ENCODE assay signal across 8 cellular contexts in genomic region chr19:34733826-34734600, GRCh38. TPM values are rescaled to one million over a fixed set of nuclear protein-coding genes. Genes with fewer than 3 reads are reported as not detected.
A peak's percentile ranks its signal among the peaks of the same experiment; 100 is the strongest.
DNase-seq lines count a peak whose midpoint lies in the region; ATAC-seq and TF ChIP-seq lines count a peak whose summit lies in the region.

ZNF181 (plus strand) TSS chr19:34734243; CDS start chr19:34735038, 795 bp downstream.

- peak within 1 kb of the TSS; percentile 90 to 94 (median 93) for H3K27ac ChIP-seq in Peyer's patch
- peak within 1 kb of the TSS; percentile 99 for H3K27ac ChIP-seq in fibroblast of lung (ENCODE audit: insufficient read depth, low read length)

- H3K4me1 Mint-ChIP-seq in activated T-helper 1 cell treated with anti-CD3 and anti-CD28 coated beads, Interleukin-12 subunit alpha, Interleukin-12 subunit beta, Interleukin-2, Interleukin-4 antibody, amounts not matched to agents 30 ng/mL and 10 ng/mL and 1 ng/mL, durations not matched to agents 14 hours and 24 hours and 36 hours (ENCODE audit: low read depth) = peaks cover 24% of the 10 kb centered on the region
- H3K4me1 Mint-ChIP-seq in naive thymus-derived CD8-positive, alpha-beta T cell = peaks cover 15 to 34% (median 31%) of the 10 kb centered on the region in 4 donors
- peaks cover 12 to 23% of the 10 kb centered on the region in 2 donors for H3K4me1 Mint-ChIP-seq in stimulated activated naive B cell treated with anti-CD40 and anti-IgM and Interleukin-4, amounts not matched to agents 10 μg/mL and 1 μg/mL and 100 μg/mL, for 72 hours

- peak; percentile 62 to 63 for TF ChIP-seq POLR2A in Peyer's patch (IDR thresholded peaks at IDR 0.05)

- TF ChIP-seq CTCF in Peyer's patch (IDR thresholded peaks at IDR 0.05) (no peak), fibroblast of lung (conservative IDR thresholded peaks at IDR 0.05 in 1 of 2, IDR thresholded peaks at IDR 0.05 in 1 of 2; ENCODE audit: low read depth in 1 of 2, low read length in 2 of 2) (no peak)

- H3K9ac ChIP-seq in fibroblast of lung (ENCODE audit: insufficient read depth, low read length) = peak within 1 kb of the TSS; percentile 97

- POLR2A ChIA-PET in naive thymus-derived CD8-positive, alpha-beta T cell (lab: Charles Lee) = interaction anchor here (0.9 to 2.2 kb wide), 6 partner anchors 37 to 1385 kb away, joined by 3 to 20 read pairs (median 4); partner anchors contain the start of genes SCGB2B2, ZNF302 and ZNF792

- peaks cover 0 to 24% (median 8%) of the 10 kb centered on the region in 4 donors for H3K4me1 ChIP-seq in Peyer's patch
- peaks cover 4% of the 10 kb centered on the region for H3K4me1 ChIP-seq in fibroblast of lung (ENCODE audit: control insufficient read depth, extremely low read depth, insufficient read depth, low read length)

- DNase-seq in DMS79 (lab: John Stamatoyannopoulos, UW) (peak; percentile 84), KG1 (lab: John Stamatoyannopoulos, UW) (peak; percentile 76), Peyer's patch (peak; percentile 85 to 94 (median 91)), fibroblast of lung (ENCODE audit: low read depth in 2 of 2) (peak; percentile 91)
- DNase-seq in activated T-helper 1 cell treated with anti-CD3 and anti-CD28 coated beads, Interleukin-12 subunit alpha, Interleukin-12 subunit beta, Interleukin-2, Interleukin-4 antibody, amounts not matched to agents 30 ng/mL and 10 ng/mL and 1 ng/mL, durations not matched to agents 14 hours and 24 hours and 36 hours (ENCODE audit: low spot score) = peak; percentile 72
- DNase-seq in naive thymus-derived CD8-positive, alpha-beta T cell = peak; percentile 58 to 89 (median 80)
- peak; percentile 82 for DNase-seq in stimulated activated naive B cell treated with anti-CD40 and anti-IgM and Interleukin-4, amounts not matched to agents 10 μg/mL and 1 μg/mL and 100 μg/mL, for 72 hours

- H4K20me1 ChIP-seq in fibroblast of lung (ENCODE audit: control insufficient read depth, extremely low read depth, insufficient read depth, low read length) = no peaks in the 10 kb centered on the region

- H3K36me3 Mint-ChIP-seq in activated T-helper 1 cell treated with anti-CD3 and anti-CD28 coated beads, Interleukin-12 subunit alpha, Interleukin-12 subunit beta, Interleukin-2, Interleukin-4 antibody, amounts not matched to agents 30 ng/mL and 10 ng/mL and 1 ng/mL, durations not matched to agents 14 hours and 24 hours and 36 hours (ENCODE audit: low read depth) = peaks cover 17% of the 10 kb centered on the region
- peaks cover 21 to 32% (median 28%) of the 10 kb centered on the region in 3 donors for H3K36me3 Mint-ChIP-seq in naive thymus-derived CD8-positive, alpha-beta T cell
- peaks cover 10 to 21% of the 10 kb centered on the region in 2 donors for H3K36me3 Mint-ChIP-seq in stimulated activated naive B cell treated with anti-CD40 and anti-IgM and Interleukin-4, amounts not matched to agents 10 μg/mL and 1 μg/mL and 100 μg/mL, for 72 hours

- peaks cover 22% of the 10 kb centered on the region for H3K9me3 Mint-ChIP-seq in activated T-helper 1 cell treated with anti-CD3 and anti-CD28 coated beads, Interleukin-12 subunit alpha, Interleukin-12 subunit beta, Interleukin-2, Interleukin-4 antibody, amounts not matched to agents 30 ng/mL and 10 ng/mL and 1 ng/mL, durations not matched to agents 14 hours and 24 hours and 36 hours
- H3K9me3 Mint-ChIP-seq in naive thymus-derived CD8-positive, alpha-beta T cell = peaks cover 2 to 37% (median 20%) of the 10 kb centered on the region in 9 donors
- peaks cover 0 to 9% of the 10 kb centered on the region in 2 donors for H3K9me3 Mint-ChIP-seq in stimulated activated naive B cell treated with anti-CD40 and anti-IgM and Interleukin-4, amounts not matched to agents 10 μg/mL and 1 μg/mL and 100 μg/mL, for 72 hours

- H3K27ac Mint-ChIP-seq in activated T-helper 1 cell treated with anti-CD3 and anti-CD28 coated beads, Interleukin-12 subunit alpha, Interleukin-12 subunit beta, Interleukin-2, Interleukin-4 antibody, amounts not matched to agents 30 ng/mL and 10 ng/mL and 1 ng/mL, durations not matched to agents 14 hours and 24 hours and 36 hours = peak within 1 kb of the TSS; percentile 95
- H3K27ac Mint-ChIP-seq in naive thymus-derived CD8-positive, alpha-beta T cell = peak within 1 kb of the TSS; percentile 89 to 100 (median 98)
- H3K27ac Mint-ChIP-seq in stimulated activated naive B cell treated with anti-CD40 and anti-IgM and Interleukin-4, amounts not matched to agents 10 μg/mL and 1 μg/mL and 100 μg/mL, for 72 hours = peak within 1 kb of the TSS; percentile 99

- H3K9me3 ChIP-seq in Peyer's patch (peaks cover 0 to 5% (median 0%) of the 10 kb centered on the region in 4 donors), fibroblast of lung (ENCODE audit: control insufficient read depth, insufficient read depth, low read depth, low read length) (no peaks in the 10 kb centered on the region)

- no peaks in the 10 kb centered on the region for H3K27me3 Mint-ChIP-seq in activated T-helper 1 cell treated with anti-CD3 and anti-CD28 coated beads, Interleukin-12 subunit alpha, Interleukin-12 subunit beta, Interleukin-2, Interleukin-4 antibody, amounts not matched to agents 30 ng/mL and 10 ng/mL and 1 ng/mL, durations not matched to agents 14 hours and 24 hours and 36 hours (ENCODE audit: insufficient read depth)
- H3K27me3 Mint-ChIP-seq in naive thymus-derived CD8-positive, alpha-beta T cell = peaks cover 0 to 4% (median 0%) of the 10 kb centered on the region in 5 donors
- H3K27me3 Mint-ChIP-seq in stimulated activated naive B cell treated with anti-CD40 and anti-IgM and Interleukin-4, amounts not matched to agents 10 μg/mL and 1 μg/mL and 100 μg/mL, for 72 hours = peaks cover 9 to 16% of the 10 kb centered on the region in 2 donors

- H3K36me3 ChIP-seq in Peyer's patch = peaks cover 0 to 27% (median 0%) of the 10 kb centered on the region in 3 donors
- H3K36me3 ChIP-seq in fibroblast of lung (ENCODE audit: control insufficient read depth, insufficient read depth, low read length) = peaks cover 5% of the 10 kb centered on the region

- intact Hi-C loops in activated T-helper 1 cell treated with anti-CD3 and anti-CD28 coated beads, Interleukin-12 subunit alpha, Interleukin-12 subunit beta, Interleukin-2, Interleukin-4 antibody, amounts not matched to agents 30 ng/mL and 10 ng/mL and 1 ng/mL, durations not matched to agents 14 hours and 24 hours and 36 hours (cut with micrococcal nuclease) = loop anchor here (1.0 to 10.0 kb wide), 4 partner anchors 39 to 1391 kb away; partner anchors contain the start of genes GRAMD1A, SCGB2B2, ZNF302 and ZNF599

- H3K4me2 ChIP-seq in fibroblast of lung (ENCODE audit: extremely low read depth, insufficient read depth, low read length) = peak within 1 kb of the TSS; percentile 96

- H3K27me3 ChIP-seq in Peyer's patch = no peaks in the 10 kb centered on the region
- H3K27me3 ChIP-seq in fibroblast of lung (ENCODE audit: control insufficient read depth, insufficient read depth, low read length) = no peaks in the 10 kb centered on the region

- H3K79me2 ChIP-seq in fibroblast of lung (ENCODE audit: control insufficient read depth, insufficient read depth, low read length) = no peaks in the 10 kb centered on the region

- peak within 1 kb of the TSS; percentile 92 for H3K4me3 Mint-ChIP-seq in activated T-helper 1 cell treated with anti-CD3 and anti-CD28 coated beads, Interleukin-12 subunit alpha, Interleukin-12 subunit beta, Interleukin-2, Interleukin-4 antibody, amounts not matched to agents 30 ng/mL and 10 ng/mL and 1 ng/mL, durations not matched to agents 14 hours and 24 hours and 36 hours
- H3K4me3 Mint-ChIP-seq in naive thymus-derived CD8-positive, alpha-beta T cell = peak within 1 kb of the TSS; percentile 87 to 99 (median 96)
- H3K4me3 Mint-ChIP-seq in stimulated activated naive B cell treated with anti-CD40 and anti-IgM and Interleukin-4, amounts not matched to agents 10 μg/mL and 1 μg/mL and 100 μg/mL, for 72 hours = peak within 1 kb of the TSS; percentile 91 to 99

- H2AFZ ChIP-seq in fibroblast of lung (ENCODE audit: low read length) = peak within 1 kb of the TSS; percentile 96

- H3K4me3 ChIP-seq in Peyer's patch (peak within 1 kb of the TSS; percentile 62 to 82 (median 72)), fibroblast of lung (replicated peaks in 1 of 4; ENCODE audit: control extremely low read depth in 1 of 4, insufficient read depth in 1 of 4, low read depth in 3 of 4, low read length in 4 of 4) (peak within 1 kb of the TSS; percentile 76 to 89 (median 84))

- ATAC-seq in GM21737 (IDR thresholded peaks at IDR 0.05; ENCODE audit: unreplicated experiment) = peak; percentile 71
- ATAC-seq in naive thymus-derived CD8-positive, alpha-beta T cell = peak; percentile 84 to 89
- ATAC-seq in stimulated activated naive B cell treated with anti-CD40 and anti-IgM and Interleukin-4, amounts not matched to agents 10 μg/mL and 1 μg/mL and 100 μg/mL, for 72 hours (replicated peaks) = peak; percentile 87

RNA-seq across cellular contexts. Expression of gene ZNF181, which starts in this region (rescaled TPM):
- total RNA-seq in Peyer's patch (10 to 100 TPM; 12.1 to 24.3 (median 18.3) TPM), fibroblast of lung (22.0 and 33.6 TPM in 2 replicates)
- 3.1 and 4.3 TPM in 2 replicates for total RNA-seq in activated T-helper 1 cell treated with anti-CD3 and anti-CD28 coated beads, Interleukin-12 subunit alpha, Interleukin-12 subunit beta, Interleukin-2, Interleukin-4 antibody, amounts not matched to agents 30 ng/mL and 10 ng/mL and 1 ng/mL, durations not matched to agents 14 hours and 24 hours and 36 hours
- polyA plus RNA-seq in fibroblast of lung = 3.8 and 6.6 TPM in 2 replicates
- polyA plus RNA-seq in fibroblast of lung (2012) = 4.5 and 5.2 TPM in 2 replicates
- 0.70 TPM in 1 of 2 replicates, not detected in the other for polyA minus RNA-seq in fibroblast of lung (ENCODE audit: low replicate concordance)
- total RNA-seq in naive thymus-derived CD8-positive, alpha-beta T cell = 10 to 100 TPM; 28.7 to 29.5 TPM
- 10 to 100 TPM; 23.1 to 36.4 (median 35.7) TPM for polyA plus RNA-seq in naive thymus-derived CD8-positive, alpha-beta T cell

Comparison
In these comparisons a context has a peak if more than half of its experiments do, and no peak if none do; other contexts are left out.
1. Peak in every context shown above with its lines: DNase-seq, ATAC-seq, H3K4me3 ChIP-seq and H3K27ac ChIP-seq.